In genomic region chr2:16407358-16407757, GRCh38 we compare ENCODE assay signal across 1 cellular context.
TF ChIP-seq lines count a peak whose summit lies in the region.

No MANE protein-coding gene starts in this region.

TF ChIP-seq in GM23338, 12 proteins besides CTCF, POLR2A, EP300 and RAD21 (continued from another document):
- TF ChIP-seq ZNF462 (CRISPR knock-in tag; IDR thresholded peaks at IDR 0.05) (no peak), ZNF114 (CRISPR knock-in tag; IDR thresholded peaks at IDR 0.05) (no peak), NANOG (IDR thresholded peaks at IDR 0.05; ENCODE audit: borderline replicate concordance) (no peak), ZNF331 (CRISPR knock-in tag; IDR thresholded peaks at IDR 0.05; ENCODE audit: low read depth) (no peak), EZH2 (IDR thresholded peaks at IDR 0.05; ENCODE audit: low read depth, unreplicated experiment) (no peak), POLR2AphosphoS5 (IDR thresholded peaks at IDR 0.05; ENCODE audit: low read depth) (no peak), ETS1 (IDR thresholded peaks at IDR 0.05) (no peak), CREB1 (CRISPR knock-in tag; IDR thresholded peaks at IDR 0.05; ENCODE audit: low read depth) (no peak), JUNB (IDR thresholded peaks at IDR 0.05; ENCODE audit: unreplicated experiment) (no peak), REST (IDR thresholded peaks at IDR 0.05; ENCODE audit: unreplicated experiment) (no peak)
